8 cellular contexts compared by ENCODE assay signal in genomic region chr11:67482736-67483497, GRCh38. TPM values are rescaled to one million over a fixed set of nuclear protein-coding genes. Genes with fewer than 3 reads are reported as not detected.
DNase-seq lines count a peak whose midpoint lies in the region; ATAC-seq and TF ChIP-seq lines count a peak whose summit lies in the region.

Gene AIP, plus strand, starts transcription at chr11:67483026. Its CDS starts 133 bp downstream, at chr11:67483159.

- peaks cover 17% of the 10 kb centered on the region for H3K4me1 ChIP-seq in PC-9 (replicated peaks; ENCODE audit: insufficient read depth)
- peaks cover 23 to 25% of the 10 kb centered on the region in 2 donors for H3K4me1 ChIP-seq in mucosa of rectum (ENCODE audit: control insufficient read depth in 2 of 2, insufficient read depth in 2 of 2, low read length in 2 of 2)

- H4K20me1 ChIP-seq in PC-9 (ENCODE audit: insufficient read depth), result no peaks in the 10 kb centered on the region

- no peaks in the 10 kb centered on the region for H3K9me2 ChIP-seq in PC-9 (ENCODE audit: insufficient read depth)

- peaks cover 21% of the 10 kb centered on the region for H3K79me2 ChIP-seq in PC-9 (ENCODE audit: low read depth)

- CTCF ChIA-PET in PC-9 (lab: Charles Lee), result no interaction called here

- TF ChIP-seq CTCF in PC-9 (conservative IDR thresholded peaks at IDR 0.05) (peak; percentile 34; the same call in 1 of the 2 replicates), epithelial cell of proximal tubule (conservative IDR thresholded peaks at IDR 0.05; ENCODE audit: low read depth, low read length) (peak; percentile 21)

- peak within 1 kb of the TSS; percentile 86 for H3K4me2 ChIP-seq in PC-9

- H3K9me3 ChIP-seq in PC-9 (ENCODE audit: insufficient read depth, low read depth) (no peaks in the 10 kb centered on the region), mucosa of rectum (ENCODE audit: control insufficient read depth in 2 of 2, low read length in 2 of 2) (no peaks in the 10 kb centered on the region)

- peak within 1 kb of the TSS; percentile 84 for H3K4me3 ChIP-seq in Jurkat, Clone E6-1 (ENCODE audit: low read length)
- peak within 1 kb of the TSS; percentile 61 for H3K4me3 ChIP-seq in PC-9
- peak within 1 kb of the TSS; percentile 68 for H3K4me3 ChIP-seq in epithelial cell of proximal tubule (ENCODE audit: low read depth, low read length)
- H3K4me3 ChIP-seq in mucosa of rectum (ENCODE audit: low read length in 2 of 2), result peak within 1 kb of the TSS; percentile 91 to 96

- H3K36me3 ChIP-seq in PC-9 (ENCODE audit: low read depth) (no peaks in the 10 kb centered on the region), mucosa of rectum (ENCODE audit: control insufficient read depth in 2 of 2, insufficient read depth in 2 of 2, low read length in 2 of 2) (peaks cover 2 to 14% of the 10 kb centered on the region in 2 donors)

- peak within 1 kb of the TSS; percentile 34 for H3K27ac ChIP-seq in PC-9
- peak within 1 kb of the TSS; percentile 86 to 90 for H3K27ac ChIP-seq in mucosa of rectum (ENCODE audit: low read depth in 2 of 2, low read length in 2 of 2)

- H3K27me3 ChIP-seq in PC-9 (ENCODE audit: insufficient read depth, low read depth), result no peaks in the 10 kb centered on the region
- H3K27me3 ChIP-seq in mucosa of rectum (ENCODE audit: control insufficient read depth in 2 of 2, insufficient read depth in 2 of 2, low read length in 2 of 2), result no peaks in the 10 kb centered on the region

- BruUV-seq in PC-9 (replicated peaks; lab: Mats Ljungman, UMichigan), result no TSS peak

- POLR2A ChIA-PET in PC-9 (lab: Charles Lee; ENCODE audit: unreplicated experiment), result interaction anchor here (0.5 to 1.0 kb wide), 7 partner anchors 16 to 323 kb away, joined by 3 to 16 read pairs (median 4); partner anchors contain the start of gene PPP1CA

- intact Hi-C loops in PC-9 (cut with micrococcal nuclease; ENCODE audit: unreplicated experiment), result loop anchor here (1.0 to 2.0 kb wide), 2 partner anchors 14 to 24 kb away; partner anchors contain the start of gene TMEM134

- DNase-seq in DMS53 (lab: John Stamatoyannopoulos, UW), result peak; percentile 100
- peak; percentile 99 for DNase-seq in Jurkat, Clone E6-1 (ENCODE audit: low read depth, low spot score)
- peak; percentile 96 to 98 for DNase-seq in PC-9
- peak; percentile 95 for DNase-seq in activated T-cell treated with anti-CD3 and anti-CD28 coated beads, Interleukin-2, amount 50 U/mL, for 1 hour
- DNase-seq in epithelial cell of proximal tubule (ENCODE audit: low read depth), result peak; percentile 88
- DNase-seq in stimulated activated CD8-positive, alpha-beta memory T cell treated with anti-CD3 and anti-CD28 coated beads, Interleukin-4, amount 100 ng/mL, for 48 hours, result peak; percentile 98

- peaks cover 25% of the 10 kb centered on the region for H3F3A ChIP-seq in PC-9 (ENCODE audit: insufficient read depth, low read depth)

- H3K9ac ChIP-seq in mucosa of rectum (ENCODE audit: low read depth in 1 of 2, low read length in 2 of 2), result peak within 1 kb of the TSS; percentile 81 to 85

- ATAC-seq in GM21619 (IDR thresholded peaks at IDR 0.05; ENCODE audit: unreplicated experiment), result peak; percentile 44

- peak within 1 kb of the TSS; percentile 88 for H2AFZ ChIP-seq in PC-9

RNA-seq across cellular contexts. Expression of gene AIP, which starts in this region (rescaled TPM):
- polyA plus RNA-seq in Jurkat, Clone E6-1 (2012; ENCODE audit: insufficient read depth, insufficient read length), result 225 TPM
- total RNA-seq in PC-9 (2021) (95.3 and 125 TPM in 2 replicates), epithelial cell of proximal tubule (62.0 and 63.4 TPM in 2 replicates)

Comparison
In these comparisons a context has a peak if more than half of its experiments do, and no peak if none do; other contexts are left out.
1. Peak in every context shown above with its lines: DNase-seq, ATAC-seq, H3K4me3 ChIP-seq and H3K27ac ChIP-seq.